Comparison of ENCODE assay signal across 14 cellular contexts in genomic region chr6:151137441-151137984, GRCh38.
"Had no signal": no experiment of that assay in that cellular context is flagged by ENCODE, and none has a peak within 500 bp of the region (broad histone marks: within the 10 kb centered on the region; RNA-seq: fewer than 3 reads in every experiment).

No MANE protein-coding gene starts in this region.

- H3K4me1 ChIP-seq: psoas muscle had no signal

- H3K4me1 Mint-ChIP-seq: activated naive CD8-positive, alpha-beta T cell treated with anti-CD3 and anti-CD28 coated beads, Interleukin-2, amount 10 ng/mL, durations not matched to agents 7 days and 5 days had no signal

- H3K4me3 Mint-ChIP-seq: activated naive CD8-positive, alpha-beta T cell treated with anti-CD3 and anti-CD28 coated beads, Interleukin-2, amount 10 ng/mL, durations not matched to agents 7 days and 5 days; effector memory CD8-positive, alpha-beta T cell; neural progenitor cell; stimulated activated naive CD8-positive, alpha-beta T cell treated with anti-CD3 and anti-CD28 coated beads, Interleukin-15, Interleukin-2, amounts not matched to agents 100 ng/mL and 50 ng/mL, for 24 hours; WTC11 had no signal

- H2AFZ ChIP-seq: neural progenitor cell had no signal

- H3K4me3 ChIP-seq: neural progenitor cell, psoas muscle, suprapubic skin had no signal

- H3K27ac ChIP-seq: psoas muscle, suprapubic skin had no signal

- H3K27ac Mint-ChIP-seq: activated naive CD8-positive, alpha-beta T cell treated with anti-CD3 and anti-CD28 coated beads, Interleukin-2, amount 10 ng/mL, durations not matched to agents 7 days and 5 days; effector memory CD8-positive, alpha-beta T cell; neural progenitor cell; stimulated activated naive CD8-positive, alpha-beta T cell treated with anti-CD3 and anti-CD28 coated beads, Interleukin-15, Interleukin-2, amounts not matched to agents 100 ng/mL and 50 ng/mL, for 24 hours; WTC11 had no signal

- H3K36me3 ChIP-seq: neural progenitor cell, suprapubic skin had no signal

- DNase-seq: activated CD4-positive, alpha-beta T cell treated with anti-CD3 and anti-CD28 coated beads for 48 hours; activated CD8-positive, alpha-beta memory T cell treated with anti-CD3 and anti-CD28 coated beads, Interleukin-2, amount 50 U/mL, for 48 hours; activated gamma-delta T cell treated with Interleukin-2 at 50 U/mL for 16 hours; activated naive CD8-positive, alpha-beta T cell treated with anti-CD3 and anti-CD28 coated beads, Interleukin-2, amount 10 ng/mL, durations not matched to agents 7 days and 5 days; aorta; dermis blood vessel endothelial cell; effector memory CD8-positive, alpha-beta T cell; psoas muscle; trophoblast cell had no signal

- H3K9ac ChIP-seq: neural progenitor cell had no signal

- H3K9me3 Mint-ChIP-seq: effector memory CD8-positive, alpha-beta T cell had no signal

- H3K27me3 ChIP-seq: neural progenitor cell, suprapubic skin had no signal

- H3K36me3 Mint-ChIP-seq: activated naive CD8-positive, alpha-beta T cell treated with anti-CD3 and anti-CD28 coated beads, Interleukin-2, amount 10 ng/mL, durations not matched to agents 7 days and 5 days had no signal

- ATAC-seq: effector memory CD8-positive, alpha-beta T cell; psoas muscle; WTC11 had no signal

- FAIRE-seq: frontal cortex had no signal

- H3K9me3 ChIP-seq: psoas muscle, suprapubic skin had no signal
